In the genomic region with DNA sequence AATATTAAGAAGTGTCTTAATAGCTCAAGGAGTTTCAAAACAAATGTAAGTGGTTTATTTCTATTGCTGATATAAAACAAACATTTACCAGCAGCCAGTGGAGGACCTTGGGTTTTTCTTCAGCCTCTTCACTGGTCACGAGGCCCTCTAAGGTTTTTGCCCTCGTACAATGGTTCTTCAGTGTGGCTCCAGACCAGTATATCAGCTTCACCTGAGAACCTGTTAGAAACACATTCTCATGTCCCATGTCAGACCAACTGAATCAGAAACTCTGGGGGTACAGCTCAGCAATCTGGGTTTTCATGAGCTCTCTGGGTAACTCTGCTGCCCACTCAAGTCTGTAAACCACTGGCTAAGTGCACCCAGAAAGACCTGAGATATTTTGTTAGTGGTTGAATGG, we compare ENCODE assay signal across 18 cellular contexts. TPM values are rescaled to one million over a fixed set of nuclear protein-coding genes. Genes with fewer than 3 reads are reported as not detected.
DNase-seq lines count a peak whose midpoint lies in the region; ATAC-seq, FAIRE-seq and TF ChIP-seq lines count a peak whose summit lies in the region.
"Had no signal": no experiment of that assay in that cellular context is flagged by ENCODE, and none has a peak within 500 bp of the region (broad histone marks: within the 10 kb centered on the region; RNA-seq: fewer than 3 reads in every experiment).

No MANE protein-coding gene starts in this region.

- H4K20me1 ChIP-seq in HepG2 (ENCODE audit: insufficient read depth, low read length), result no peaks in the 10 kb centered on the region
- H4K20me1 ChIP-seq: BLaER1 treated with 17β-estradiol and CSF1 and Interleukin-3, amounts not matched to agents 10 nM and 100 nM had no signal

- DNase-seq in HepG2 (ENCODE audit: low spot score) (no peak), kidney tubule cell (ENCODE audit: low spot score) (peak; percentile 3), lung (ENCODE audit: low spot score) (peak; percentile 63), upper lobe of right lung (no peak), NCI-H1105 (lab: John Stamatoyannopoulos, UW) (no peak), GM20000 (ENCODE audit: low spot score) (no peak)
- DNase-seq: ACHN; CD4-positive, CD25-positive, alpha-beta regulatory T cell; DND-41; GDM1; GM23248; H7; IMR-90 had no signal

- H3K4me1 ChIP-seq in liver (ENCODE audit: control insufficient read depth in 4 of 4, insufficient read depth in 4 of 4, low read length in 3 of 4) (peaks cover 13 to 41% (median 39%) of the 10 kb centered on the region in 4 donors), HepG2 (ENCODE audit: insufficient read depth, low read length) (peaks cover 52% of the 10 kb centered on the region), lung (ENCODE audit: control insufficient read depth in 2 of 2, insufficient read depth in 2 of 2, low read length in 2 of 2) (peaks cover 0 to 6% of the 10 kb centered on the region in 2 donors), upper lobe of right lung (no peaks in the 10 kb centered on the region)

- H3K9ac ChIP-seq in liver (ENCODE audit: low read depth in 1 of 2, low read length in 2 of 2), result no peak overlapping the region
- H3K9ac ChIP-seq in HepG2 (ENCODE audit: insufficient read depth, low read depth, low read length), result no peak overlapping the region
- H3K9ac ChIP-seq: BLaER1 treated with 17β-estradiol and CSF1 and Interleukin-3, amounts not matched to agents 10 nM and 100 nM; GM23248 had no signal

- in situ Hi-C loops in HepG2 (cut with HindIII; ENCODE audit: extremely low pct_ligation_motif_present, low pct_unique_long_range_greater_than_20kb), result no loop called here

- TF ChIP-seq EP300 in HepG2 (IDR thresholded peaks at IDR 0.05; ENCODE audit: low read depth in 2 of 2, low read length in 2 of 2) (no peak), HepG2 (CRISPR knock-in tag; IDR thresholded peaks at IDR 0.05; ENCODE audit: borderline replicate concordance) (no peak)

- H3K4me3 ChIP-seq in liver (ENCODE audit: low read depth in 1 of 3, low read length in 3 of 3) (no peak overlapping the region), HepG2 (replicated peaks in 1 of 3; ENCODE audit: insufficient read depth in 1 of 3, low read depth in 2 of 3, low read length in 3 of 3) (no peak overlapping the region), lung (no peak overlapping the region), upper lobe of right lung (no peak overlapping the region)
- H3K4me3 ChIP-seq: BLaER1 treated with 17β-estradiol and CSF1 and Interleukin-3, amounts not matched to agents 10 nM and 100 nM; GM23248 had no signal

- WGBS in liver, result 86% methylated on average over 2 of the region's 2 CpGs
- 90% methylated on average over 2 of the region's 2 CpGs for WGBS in HepG2 (ENCODE audit: low lambda C conversion rate)
- WGBS in lung, 2 donors, result 65 to 80% methylated on average over 2 of the region's 2 CpGs

- POLR2A ChIA-PET in HepG2 (lab: Yijun Ruan, JAX), result no interaction called here

- ATAC-seq in HepG2, result no peak
- ATAC-seq in lung (ENCODE audit: insufficient read depth, low FRiP score), result peak; percentile 22
- peak; percentile 62 for ATAC-seq in upper lobe of right lung
- no peak for ATAC-seq in GM18498 (IDR thresholded peaks at IDR 0.05; ENCODE audit: unreplicated experiment)

- no peaks in the 10 kb centered on the region for H3K9me3 ChIP-seq in liver (ENCODE audit: control insufficient read depth in 4 of 4, low read length in 3 of 4)
- no peaks in the 10 kb centered on the region for H3K9me3 ChIP-seq in HepG2 (ENCODE audit: low read length)
- H3K9me3 ChIP-seq in lung (ENCODE audit: control insufficient read depth in 2 of 2, insufficient read depth in 1 of 2, low read length in 1 of 2), result no peaks in the 10 kb centered on the region
- no peaks in the 10 kb centered on the region for H3K9me3 ChIP-seq in upper lobe of right lung
- H3K9me3 ChIP-seq: BLaER1 treated with 17β-estradiol and CSF1 and Interleukin-3, amounts not matched to agents 10 nM and 100 nM had no signal

- peaks cover 23% of the 10 kb centered on the region for H3K79me2 ChIP-seq in HepG2 (ENCODE audit: insufficient read depth, low read length)

- no peak for TF ChIP-seq POLR2A in HepG2 (IDR thresholded peaks at IDR 0.05; ENCODE audit: insufficient read depth in 1 of 2, low read depth in 2 of 2, low read length in 2 of 2)

- TF ChIP-seq RAD21 in liver (IDR thresholded peaks at IDR 0.05) (no peak), HepG2 (CRISPR knock-in tag; IDR thresholded peaks at IDR 0.05) (no peak)

- CTCF ChIA-PET in HepG2 (lab: Yijun Ruan, JAX; ENCODE audit: low intra/inter-chr PET ratio, low total read pairs), result no interaction called here

- no peak for FAIRE-seq in HepG2 (lab: Jason Lieb, UNC)
- FAIRE-seq: GM12892 had no signal

- intact Hi-C loops in HepG2 (cut with micrococcal nuclease; ENCODE audit: unreplicated experiment) (no loop called here), upper lobe of right lung (cut with DNase I) (no loop called here)

- no peak overlapping the region for H2AFZ ChIP-seq in HepG2 (ENCODE audit: low read length)
- H2AFZ ChIP-seq: GM23248 had no signal

- H3K27ac ChIP-seq in liver (ENCODE audit: low read depth in 1 of 2, low read length in 2 of 2) (peak overlapping the region; percentile 5 to 88), HepG2 (ENCODE audit: extremely low read length, insufficient read depth, low read length) (no peak overlapping the region), lung (ENCODE audit: low read depth in 1 of 2, low read length in 1 of 2) (peak overlapping the region in 1 of 2 donors; percentile 85), upper lobe of right lung (peak overlapping the region; percentile 33)
- H3K27ac ChIP-seq: 22Rv1; BLaER1 treated with 17β-estradiol and CSF1 and Interleukin-3, amounts not matched to agents 10 nM and 100 nM; GM23248 had no signal

- H3K4me2 ChIP-seq in HepG2 (ENCODE audit: low read depth, low read length), result no peak overlapping the region
- H3K4me2 ChIP-seq: BLaER1 treated with 17β-estradiol and CSF1 and Interleukin-3, amounts not matched to agents 10 nM and 100 nM had no signal

- no TSS peak for BruUV-seq in HepG2 (replicated peaks; lab: Mats Ljungman, UMichigan)

- no peaks in the 10 kb centered on the region for H3K27me3 ChIP-seq in liver (ENCODE audit: control insufficient read depth in 4 of 4, insufficient read depth in 4 of 4, low read length in 3 of 4)
- H3K27me3 ChIP-seq in HepG2 (ENCODE audit: control insufficient read depth in 1 of 2, insufficient read depth in 2 of 2, low read length in 2 of 2), result no peaks in the 10 kb centered on the region
- no peaks in the 10 kb centered on the region for H3K27me3 ChIP-seq in lung (ENCODE audit: control insufficient read depth, insufficient read depth)
- H3K27me3 ChIP-seq in upper lobe of right lung, result no peaks in the 10 kb centered on the region
- H3K27me3 ChIP-seq: BLaER1 treated with 17β-estradiol and CSF1 and Interleukin-3, amounts not matched to agents 10 nM and 100 nM had no signal

- H3K36me3 ChIP-seq in liver (ENCODE audit: control insufficient read depth in 4 of 4, insufficient read depth in 3 of 4, low read depth in 1 of 4, low read length in 3 of 4) (peaks cover 0 to 1% (median 0%) of the 10 kb centered on the region in 4 donors), HepG2 (replicated peaks in 1 of 2; ENCODE audit: control insufficient read depth in 1 of 2, insufficient read depth in 2 of 2, low read length in 2 of 2) (0 out of 5 replicates have a peak, but pooled peaks cover 0 to 3% of the 10 kb centered on the region in 2 experiments), lung (ENCODE audit: control insufficient read depth in 2 of 2, insufficient read depth in 2 of 2, low read length in 2 of 2) (no peaks in the 10 kb centered on the region), upper lobe of right lung (no peaks in the 10 kb centered on the region)
- H3K36me3 ChIP-seq: BLaER1 treated with 17β-estradiol and CSF1 and Interleukin-3, amounts not matched to agents 10 nM and 100 nM had no signal

- TF ChIP-seq CTCF in liver (IDR thresholded peaks at IDR 0.05; ENCODE audit: low read depth, low read length, missing input control) (no peak), HepG2 (CRISPR knock-in tag; IDR thresholded peaks at IDR 0.05) (no peak), lung (IDR thresholded peaks at IDR 0.05; ENCODE audit: control extremely low read depth, extremely low read depth) (no peak), upper lobe of right lung (IDR thresholded peaks at IDR 0.05) (no peak), GM20000 (IDR thresholded peaks at IDR 0.05; ENCODE audit: extremely low read depth, missing control alignments) (no peak)

TF ChIP-seq in liver, 16 proteins besides CTCF, POLR2A, EP300 and RAD21 (continues in another document):
- TF ChIP-seq NR2F2 (IDR thresholded peaks at IDR 0.05) (no peak), FOXA1 (IDR thresholded peaks at IDR 0.05) (no peak)

TF ChIP-seq in HepG2, 621 proteins besides CTCF, POLR2A, EP300 and RAD21 (continues in another document):
- no peak for TF ChIP-seq EHMT2 (IDR thresholded peaks at IDR 0.05; ENCODE audit: borderline replicate concordance, low read depth, low read length)
- TF ChIP-seq ZNF331 (CRISPR knock-in tag; IDR thresholded peaks at IDR 0.05), result no peak

RNA-seq across cellular contexts. Expression of gene WWC1, which starts 12.9 kb away (rescaled TPM):
- total RNA-seq in liver (10 to 100 TPM in 1 of 2 donors, 1 to 10 TPM in 1; 5.9 to 25.1 TPM), HepG2 (2016; rRNA removed; fragmentation: Illumina TruSeq; extraction: Trizol) (17.3 and 17.9 TPM in 2 replicates), lung (10 to 100 TPM; 48.4 to 60.8 TPM), upper lobe of right lung (94.2 TPM)
- polyA plus RNA-seq in liver (10 to 100 TPM in 1 of 2 donors, 1 to 10 TPM in 1; 6.2 to 23.3 TPM), HepG2 (2011; rRNA removed) (8.3 and 9.3 TPM in 2 replicates), lung (10 to 100 TPM; 51.6 to 77.0 TPM)
- total RNA-seq in HepG2 (2016; cell fraction: cytosol; rRNA removed; fragmentation: Illumina TruSeq; extraction: Trizol; ENCODE audit: low read depth), result 3.2 and 4.1 TPM in 2 replicates
- total RNA-seq in HepG2 (2016; cell fraction: insoluble cytoplasmic fraction; rRNA removed; fragmentation: Illumina TruSeq; extraction: Trizol), result 16.2 and 18.5 TPM in 2 replicates
- total RNA-seq in HepG2 (2016; cell fraction: membrane; rRNA removed; fragmentation: Illumina TruSeq; extraction: Trizol), result 11.3 and 13.4 TPM in 2 replicates
- 11.5 and 19.6 TPM in 2 replicates for total RNA-seq in HepG2 (2016; cell fraction: nucleus; rRNA removed; fragmentation: Illumina TruSeq; extraction: Trizol)
- polyA plus RNA-seq in HepG2 (2011; cell fraction: cytosol; rRNA removed), result 5.7 and 5.8 TPM in 2 replicates
- 9.7 and 10.0 TPM in 2 replicates for polyA plus RNA-seq in HepG2 (2011; cell fraction: nucleus; rRNA removed)
- 8.6 and 11.5 TPM in 2 replicates for polyA plus RNA-seq in HepG2 (2012)
- polyA plus RNA-seq in HepG2 (2016; cell fraction: cytosol; fragmentation: Illumina TruSeq; extraction: Trizol; ENCODE audit: low read depth), result 1.6 and 2.5 TPM in 2 replicates
- 16.5 and 17.8 TPM in 2 replicates for polyA plus RNA-seq in HepG2 (2016; cell fraction: insoluble cytoplasmic fraction; fragmentation: Illumina TruSeq; extraction: Trizol; ENCODE audit: low read depth)
- polyA plus RNA-seq in HepG2 (2016; cell fraction: membrane; fragmentation: Illumina TruSeq; extraction: Trizol; ENCODE audit: low read depth), result 7.0 and 8.7 TPM in 2 replicates
- polyA plus RNA-seq in HepG2 (2016; cell fraction: nucleus; fragmentation: Illumina TruSeq; extraction: Trizol; ENCODE audit: insufficient read depth, low read depth), result 16.3 and 18.5 TPM in 2 replicates
- 12.6 and 55.5 TPM in 2 replicates for polyA minus RNA-seq in HepG2 (2011; rRNA and poly(A)+ RNA removed; ENCODE audit: low replicate concordance)
- 6.4 and 7.6 TPM in 2 replicates for polyA minus RNA-seq in HepG2 (2011; cell fraction: cytosol; rRNA and poly(A)+ RNA removed)
- 12.2 and 12.5 TPM in 2 replicates for polyA minus RNA-seq in HepG2 (2011; cell fraction: nucleus; rRNA and poly(A)+ RNA removed)

Comparison
In these comparisons a context has a peak if more than half of its experiments do, and no peak if none do; other contexts are left out.
1. ATAC-seq: peak in lung (single experiment) and upper lobe of right lung (single experiment); none in HepG2 (single experiment) and GM18498 (single experiment).
2. DNase-seq: peak in kidney tubule cell (single experiment) and lung (single experiment); none in HepG2 (single experiment), upper lobe of right lung (single experiment), NCI-H1105 (single experiment) and GM20000 (single experiment).